In the genomic region with DNA sequence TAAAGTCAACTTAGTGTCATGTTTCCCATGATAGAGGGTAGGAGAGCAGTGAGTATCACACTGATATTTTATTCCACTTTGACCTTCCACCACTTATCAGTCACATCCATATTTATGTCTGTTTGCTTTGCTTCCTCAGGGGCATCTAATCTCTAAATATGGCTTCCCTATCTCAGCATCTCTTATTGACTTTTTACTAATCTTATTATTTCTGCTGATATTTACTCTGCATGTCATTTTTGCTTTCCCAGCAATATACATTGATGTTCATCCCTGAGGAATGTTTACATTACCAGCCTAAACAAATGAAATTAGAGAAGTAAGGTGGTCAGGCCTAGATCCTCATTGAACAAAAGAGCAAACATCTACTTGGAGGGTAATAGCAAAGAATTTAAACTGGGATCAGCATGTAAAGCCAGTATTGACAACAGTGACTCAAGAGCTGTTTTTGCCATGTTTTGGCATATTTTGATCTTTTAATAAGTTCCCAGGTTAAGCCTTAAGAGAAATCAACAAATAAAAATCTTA, we compare ENCODE assay signal across 26 cellular contexts.
A peak's percentile ranks its signal among the peaks of the same experiment; 100 is the strongest.
DNase-seq lines count a peak whose midpoint lies in the region; ATAC-seq and TF ChIP-seq lines count a peak whose summit lies in the region.
"Had no signal": no experiment of that assay in that cellular context is flagged by ENCODE, and none has a peak within 500 bp of the region (broad histone marks: within the 10 kb centered on the region; RNA-seq: fewer than 3 reads in every experiment).

No MANE protein-coding gene starts in this region.

- DNase-seq in GM23338 (ENCODE audit: low spot score) (no peak), NCI-H526 treated with DMSO at 0.1 percent for 48 hours (lab: John Stamatoyannopoulos, UW) (peak; percentile 48), NCI-H128 (lab: John Stamatoyannopoulos, UW; ENCODE audit: unreplicated experiment) (no peak), upper lobe of left lung (no peak), kidney tubule cell (ENCODE audit: low spot score) (no peak), SW480 (ENCODE audit: low spot score) (no peak)
- DNase-seq: activated CD4-positive, alpha-beta T cell treated with anti-CD3 and anti-CD28 coated beads for 36 hours; activated T-cell treated with anti-CD3 and anti-CD28 coated beads, Interleukin-2, amount 50 U/mL, for 24 hours; C1 segment of cervical spinal cord; Calu3; effector CD4-positive, alpha-beta T cell; EL; heart left ventricle; mesendoderm; naive thymus-derived CD4-positive, alpha-beta T cell; NCI-H1105; NCI-H2171; SJCRH30; small intestine; stimulated activated CD4-positive, alpha-beta T cell treated with anti-CD3 and anti-CD28 coated beads, Interleukin-2, amount 100 ng/mL, for 24 hours; T-cell; upper lobe of right lung had no signal

- no peaks in the 10 kb centered on the region for H3K27me3 Mint-ChIP-seq in GM23338 (ENCODE audit: insufficient read depth, low read depth, poor library complexity)
- H3K27me3 Mint-ChIP-seq: activated CD4-positive, alpha-beta T cell treated with anti-CD3 and anti-CD28 coated beads for 36 hours; activated T-cell treated with anti-CD3 and anti-CD28 coated beads, Interleukin-2, amount 50 U/mL, for 24 hours; IgD-negative memory B cell; naive thymus-derived CD4-positive, alpha-beta T cell; T-cell had no signal

- H3K4me1 Mint-ChIP-seq in GM23338 = peaks cover 23% of the 10 kb centered on the region
- H3K4me1 Mint-ChIP-seq: activated CD4-positive, alpha-beta T cell treated with anti-CD3 and anti-CD28 coated beads for 36 hours; IgD-negative memory B cell; naive thymus-derived CD4-positive, alpha-beta T cell; T-cell had no signal

- ATAC-seq in GM23338 = no peak
- ATAC-seq in upper lobe of left lung (ENCODE audit: low FRiP score in 2 of 2) = no peak
- ATAC-seq: activated CD4-positive, alpha-beta T cell treated with anti-CD3 and anti-CD28 coated beads for 36 hours; heart left ventricle; naive thymus-derived CD4-positive, alpha-beta T cell; T-cell; upper lobe of right lung had no signal

- no peaks in the 10 kb centered on the region for H3F3A ChIP-seq in GM23338 (replicated peaks; ENCODE audit: low read depth)

- H3K4me3 ChIP-seq in GM23338 (no peak overlapping the region), upper lobe of left lung (no peak overlapping the region)
- H3K4me3 ChIP-seq: heart left ventricle, SJCRH30, upper lobe of right lung had no signal

- no peaks in the 10 kb centered on the region for H4K20me1 ChIP-seq in GM23338 (replicated peaks; ENCODE audit: insufficient read depth)

- H3K27me3 ChIP-seq in GM23338 (ENCODE audit: insufficient read depth) = no peaks in the 10 kb centered on the region
- no peaks in the 10 kb centered on the region for H3K27me3 ChIP-seq in upper lobe of left lung
- H3K27me3 ChIP-seq: heart left ventricle, SJCRH30, upper lobe of right lung had no signal

- peaks cover 7% of the 10 kb centered on the region; the same call in 2 of the 3 replicates for H3K36me3 Mint-ChIP-seq in GM23338 (ENCODE audit: low read depth)
- H3K36me3 Mint-ChIP-seq: brain; IgD-negative memory B cell; naive thymus-derived CD4-positive, alpha-beta T cell; T-cell had no signal

- peak overlapping the region; percentile 64; the same call in 1 of the 2 replicates for H3K27ac Mint-ChIP-seq in GM23338
- H3K27ac Mint-ChIP-seq: activated CD4-positive, alpha-beta T cell treated with anti-CD3 and anti-CD28 coated beads for 36 hours; activated T-cell treated with anti-CD3 and anti-CD28 coated beads, Interleukin-2, amount 50 U/mL, for 24 hours; brain; IgD-negative memory B cell; naive thymus-derived CD4-positive, alpha-beta T cell; T-cell had no signal

- peaks cover 3% of the 10 kb centered on the region; the same call in 1 of the 3 replicates for H3K9me3 Mint-ChIP-seq in GM23338
- H3K9me3 Mint-ChIP-seq: brain had no signal

- no peaks in the 10 kb centered on the region for H3K79me2 ChIP-seq in GM23338 (replicated peaks; ENCODE audit: insufficient read depth)

- no peak for TF ChIP-seq POLR2A in upper lobe of left lung (IDR thresholded peaks at IDR 0.05)

- H3K36me3 ChIP-seq in GM23338 (ENCODE audit: insufficient read depth) = no peaks in the 10 kb centered on the region
- H3K36me3 ChIP-seq in upper lobe of left lung = no peaks in the 10 kb centered on the region
- H3K36me3 ChIP-seq: heart left ventricle, SJCRH30, upper lobe of right lung had no signal

- no peak for TF ChIP-seq EP300 in upper lobe of left lung (IDR thresholded peaks at IDR 0.05)

- H2AFZ ChIP-seq in GM23338 = no peak overlapping the region

- peak overlapping the region; percentile 79 for H3K27ac ChIP-seq in 22Rv1
- H3K27ac ChIP-seq in GM23338 (ENCODE audit: low read depth) = no peak overlapping the region
- peak overlapping the region; percentile 54 for H3K27ac ChIP-seq in VCaP
- no peak overlapping the region for H3K27ac ChIP-seq in upper lobe of left lung
- H3K27ac ChIP-seq: heart left ventricle, SJCRH30, upper lobe of right lung had no signal

- H3K9me3 ChIP-seq in upper lobe of left lung = no peaks in the 10 kb centered on the region
- H3K9me3 ChIP-seq: SJCRH30, upper lobe of right lung had no signal

- H3K4me3 Mint-ChIP-seq in GM23338 = no peak overlapping the region
- H3K4me3 Mint-ChIP-seq: activated CD4-positive, alpha-beta T cell treated with anti-CD3 and anti-CD28 coated beads for 36 hours; activated T-cell treated with anti-CD3 and anti-CD28 coated beads, Interleukin-2, amount 50 U/mL, for 24 hours; brain; IgD-negative memory B cell; naive thymus-derived CD4-positive, alpha-beta T cell; T-cell had no signal

- H3K4me2 ChIP-seq in GM23338 = no peak overlapping the region

- TF ChIP-seq CTCF in 22Rv1 (IDR thresholded peaks at IDR 0.05) = no peak
- TF ChIP-seq CTCF in GM23338 (conservative IDR thresholded peaks at IDR 0.05; ENCODE audit: low read depth in 2 of 2) = no peak
- TF ChIP-seq CTCF in VCaP (conservative IDR thresholded peaks at IDR 0.05) = no peak
- no peak for TF ChIP-seq CTCF in upper lobe of left lung (IDR thresholded peaks at IDR 0.05)

- H3K4me1 ChIP-seq in GM23338 (ENCODE audit: insufficient read depth) = peaks cover 21% of the 10 kb centered on the region
- H3K4me1 ChIP-seq in upper lobe of left lung = no peaks in the 10 kb centered on the region
- H3K4me1 ChIP-seq: heart left ventricle, SJCRH30, upper lobe of right lung had no signal

- 0 out of 2 replicates have a peak, but pooled peaks cover 7% of the 10 kb centered on the region for H3K9me2 ChIP-seq in GM23338 (ENCODE audit: insufficient read depth)

TF ChIP-seq in GM23338, 12 proteins besides CTCF, POLR2A, EP300 and RAD21 (continues in another document):
- no peak for TF ChIP-seq NANOG (IDR thresholded peaks at IDR 0.05; ENCODE audit: borderline replicate concordance)
- TF ChIP-seq, protein P1, sequence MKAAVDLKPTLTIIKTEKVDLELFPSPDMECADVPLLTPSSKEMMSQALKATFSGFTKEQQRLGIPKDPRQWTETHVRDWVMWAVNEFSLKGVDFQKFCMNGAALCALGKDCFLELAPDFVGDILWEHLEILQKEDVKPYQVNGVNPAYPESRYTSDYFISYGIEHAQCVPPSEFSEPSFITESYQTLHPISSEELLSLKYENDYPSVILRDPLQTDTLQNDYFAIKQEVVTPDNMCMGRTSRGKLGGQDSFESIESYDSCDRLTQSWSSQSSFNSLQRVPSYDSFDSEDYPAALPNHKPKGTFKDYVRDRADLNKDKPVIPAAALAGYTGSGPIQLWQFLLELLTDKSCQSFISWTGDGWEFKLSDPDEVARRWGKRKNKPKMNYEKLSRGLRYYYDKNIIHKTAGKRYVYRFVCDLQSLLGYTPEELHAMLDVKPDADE (IDR thresholded peaks at IDR 0.05) = no peak
- TF ChIP-seq JUNB (IDR thresholded peaks at IDR 0.05; ENCODE audit: unreplicated experiment) = no peak
- no peak for TF ChIP-seq STAT1 (IDR thresholded peaks at IDR 0.05; ENCODE audit: unreplicated experiment)
- TF ChIP-seq CREB1 (CRISPR knock-in tag; IDR thresholded peaks at IDR 0.05; ENCODE audit: low read depth) = no peak
- no peak for TF ChIP-seq ZNF114 (CRISPR knock-in tag; IDR thresholded peaks at IDR 0.05)
- TF ChIP-seq POLR2AphosphoS5 (IDR thresholded peaks at IDR 0.05; ENCODE audit: low read depth) = no peak

Comparison
In these comparisons a context has a peak if more than half of its experiments do, and no peak if none do; other contexts are left out.
1. H3K27ac ChIP-seq: peak in 22Rv1 (single experiment) and VCaP (single experiment); none in GM23338 (single experiment) and upper lobe of left lung (0 of 4).